9 cellular contexts compared by ENCODE assay signal in the genomic region with DNA sequence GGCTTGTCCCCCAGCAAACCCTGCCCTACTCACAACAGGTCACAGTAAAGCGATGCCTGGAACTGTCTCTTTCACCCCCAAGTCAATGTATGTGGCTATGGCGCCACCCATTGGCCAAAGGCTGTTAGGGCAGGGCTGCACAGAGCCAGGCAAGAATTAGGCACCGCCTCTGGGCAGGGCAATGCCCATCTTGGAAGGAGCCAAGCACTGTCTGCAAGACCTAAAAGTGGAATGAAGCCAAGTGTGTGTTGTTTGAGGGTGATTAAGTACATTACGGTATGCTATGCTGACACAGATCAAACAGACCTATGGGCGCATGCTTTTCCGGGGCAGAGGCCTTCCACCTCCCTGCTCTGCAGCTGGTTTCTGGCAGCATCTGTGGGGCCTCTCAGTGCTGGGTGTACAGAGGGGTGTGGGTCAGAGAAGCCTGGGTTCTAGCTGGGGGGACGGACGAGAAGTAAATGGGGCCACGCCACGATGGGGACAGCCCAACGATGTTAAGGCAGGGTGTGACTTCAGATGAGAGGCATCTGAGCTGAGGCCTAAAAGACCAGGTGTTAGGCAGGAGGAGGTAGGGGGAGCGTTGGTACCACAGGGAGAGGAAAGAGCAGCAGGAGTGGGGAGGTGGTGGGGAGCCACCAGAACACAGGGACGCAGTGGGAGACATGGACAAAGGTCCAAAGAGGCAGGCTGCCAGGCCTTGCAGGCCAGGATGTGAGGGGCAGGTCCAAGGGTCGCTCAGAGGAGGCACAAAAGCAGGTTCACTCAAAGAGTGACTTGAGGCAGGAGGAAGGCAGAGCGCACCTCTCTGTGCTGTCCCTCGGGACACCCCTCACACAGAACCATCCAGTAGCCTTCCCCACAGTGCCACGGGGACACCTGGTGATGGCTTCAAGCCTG. TPM values are rescaled to one million over a fixed set of nuclear protein-coding genes. Genes with fewer than 3 reads are reported as not detected.
DNase-seq lines count a peak whose midpoint lies in the region; ATAC-seq, FAIRE-seq and TF ChIP-seq lines count a peak whose summit lies in the region.
"Had no signal": no experiment of that assay in that cellular context is flagged by ENCODE, and none has a peak within 500 bp of the region (broad histone marks: within the 10 kb centered on the region; RNA-seq: fewer than 3 reads in every experiment).

No MANE protein-coding gene starts in this region.

- H3K4me3 Mint-ChIP-seq in T-cell (no peak overlapping the region), astrocyte (ENCODE audit: unreplicated experiment) (no peak overlapping the region)

- H3K9me3 Mint-ChIP-seq in T-cell: no peaks in the 10 kb centered on the region
- no peaks in the 10 kb centered on the region for H3K9me3 Mint-ChIP-seq in astrocyte (ENCODE audit: unreplicated experiment)

- H3K4me2 ChIP-seq in astrocyte (ENCODE audit: low read length) (no peak overlapping the region), hepatocyte (no peak overlapping the region)

- H4K20me1 ChIP-seq in astrocyte (ENCODE audit: insufficient read depth, low read length) (peaks cover 26% of the 10 kb centered on the region), hepatocyte (ENCODE audit: insufficient read depth, poor library complexity, severe bottlenecking) (no peaks in the 10 kb centered on the region)

- H3K27ac ChIP-seq in astrocyte (ENCODE audit: low read depth, low read length) (no peak overlapping the region), hepatocyte (no peak overlapping the region)

- H3K4me3 ChIP-seq in LNCaP clone FGC (ENCODE audit: low read depth, low read length) (no peak overlapping the region), astrocyte (ENCODE audit: insufficient read depth, low read depth, low read length) (no peak overlapping the region), hepatocyte (no peak overlapping the region)

- H3K4me1 ChIP-seq in astrocyte (ENCODE audit: insufficient read depth, low read length) (peaks cover 13% of the 10 kb centered on the region), hepatocyte (ENCODE audit: insufficient read depth) (no peaks in the 10 kb centered on the region)

- H3K79me2 ChIP-seq in astrocyte (ENCODE audit: insufficient read depth, low read length) (no peaks in the 10 kb centered on the region), hepatocyte (no peaks in the 10 kb centered on the region)

- no peak overlapping the region for H3K27ac Mint-ChIP-seq in T-cell
- no peak overlapping the region for H3K27ac Mint-ChIP-seq in astrocyte (ENCODE audit: unreplicated experiment)

- H3K27me3 ChIP-seq in astrocyte (ENCODE audit: insufficient read depth, low read length): no peaks in the 10 kb centered on the region
- H3K27me3 ChIP-seq in hepatocyte: no peaks in the 10 kb centered on the region

- H3K4me1 Mint-ChIP-seq in T-cell (peaks cover 12 to 17% (median 13%) of the 10 kb centered on the region in 3 donors), astrocyte (ENCODE audit: low read depth, unreplicated experiment) (peaks cover 5% of the 10 kb centered on the region)

- CTCF ChIA-PET in T-cell (lab: Charles Lee): interaction anchor here (0.5 to 1.2 kb wide), 4 partner anchors 64 to 515 kb away, joined by 3 to 8 read pairs (median 4); no protein-coding TSS in a partner anchor

- no peaks in the 10 kb centered on the region for H3K9me3 ChIP-seq in astrocyte (ENCODE audit: insufficient read depth, low read depth, low read length)
- H3K9me3 ChIP-seq in hepatocyte (ENCODE audit: low read depth): no peaks in the 10 kb centered on the region

- ATAC-seq in T-cell (replicated peaks in 1 of 4) (peak in 3 of 4 experiments; percentile 32 to 49 (median 40)), HG03108 (IDR thresholded peaks at IDR 0.05; ENCODE audit: unreplicated experiment) (no peak), HG03442 (IDR thresholded peaks at IDR 0.05; ENCODE audit: unreplicated experiment) (no peak)

- H2AFZ ChIP-seq in astrocyte (ENCODE audit: low read depth, low read length): no peak overlapping the region
- no peak overlapping the region for H2AFZ ChIP-seq in hepatocyte

- TF ChIP-seq CTCF in LNCaP clone FGC (IDR thresholded peaks at IDR 0.05; ENCODE audit: control insufficient read depth, extremely low read depth, insufficient read depth): peak; percentile 99
- peak; percentile 98 for TF ChIP-seq CTCF in astrocyte (IDR thresholded peaks at IDR 0.05; ENCODE audit: insufficient read depth, low read depth, low read length)
- TF ChIP-seq CTCF in hepatocyte (IDR thresholded peaks at IDR 0.05; ENCODE audit: poor library complexity): peak; percentile 97

- H3K9ac ChIP-seq in astrocyte (ENCODE audit: low read length): no peak overlapping the region

- POLR2A ChIA-PET in T-cell (lab: Charles Lee): no interaction called here

- H3K27me3 Mint-ChIP-seq in T-cell: no peaks in the 10 kb centered on the region
- no peaks in the 10 kb centered on the region for H3K27me3 Mint-ChIP-seq in astrocyte (ENCODE audit: low read depth, unreplicated experiment)

- DNase-seq in GM04504 (ENCODE audit: low read depth) (peak; percentile 61), LNCaP clone FGC (ENCODE audit: low read depth) (peak; percentile 86), T-cell (peak in 32 of 34 experiments; percentile 13 to 66 (median 52)), astrocyte (ENCODE audit: low read depth) (peak; percentile 59), hepatocyte (ENCODE audit: low spot score) (peak; percentile 86), smooth muscle cell of the brain vasculature (ENCODE audit: low read depth, low spot score) (peak; percentile 57)

- peak; percentile 17 for FAIRE-seq in astrocyte (lab: Jason Lieb, UNC)
- FAIRE-seq: frontal cortex had no signal

- no peaks in the 10 kb centered on the region for H3K9me2 ChIP-seq in hepatocyte (replicated peaks; ENCODE audit: insufficient read depth)

- WGBS in hepatocyte (ENCODE audit: low lambda C conversion rate, missing lambda C conversion rate): 74% methylated on average over 17 of the region's 17 CpGs

- H3K36me3 Mint-ChIP-seq in T-cell: no peaks in the 10 kb centered on the region
- peaks cover 6% of the 10 kb centered on the region for H3K36me3 Mint-ChIP-seq in astrocyte (ENCODE audit: low read depth, unreplicated experiment)

- H3K36me3 ChIP-seq in astrocyte (ENCODE audit: insufficient read depth, low read length) (no peaks in the 10 kb centered on the region), hepatocyte (replicated peaks; ENCODE audit: insufficient read depth, low read depth) (no peaks in the 10 kb centered on the region)

RNA-seq across cellular contexts. Expression of a gene that starts 49.8 kb away (rescaled TPM):
- 1 to 10 TPM; 6.1 to 9.3 (median 7.4) TPM for total RNA-seq in T-cell
- 75.6 and 91.1 TPM in 2 replicates for total RNA-seq in astrocyte
- total RNA-seq in hepatocyte: 20.3 and 25.8 TPM in 2 replicates
- polyA plus RNA-seq in hepatocyte: 38.1 and 39.9 TPM in 2 replicates

Comparison
In these comparisons a context has a peak if more than half of its experiments do, and no peak if none do; other contexts are left out.
1. ATAC-seq: peak in T-cell (3 of 4); none in HG03108 (single experiment) and HG03442 (single experiment).
2. Peak in every context shown above with its lines, with median percentiles within 50 percentile points of each other: DNase-seq and CTCF ChIP-seq.